ENCODE assay signal across 23 cellular contexts in genomic region chr5:55680353-55680752, GRCh38. TPM values are rescaled to one million over a fixed set of nuclear protein-coding genes. Genes with fewer than 3 reads are reported as not detected.
DNase-seq lines count a peak whose midpoint lies in the region; ATAC-seq, FAIRE-seq and TF ChIP-seq lines count a peak whose summit lies in the region.
"Had no signal": no experiment of that assay in that cellular context is flagged by ENCODE, and none has a peak within 500 bp of the region (broad histone marks: within the 10 kb centered on the region; RNA-seq: fewer than 3 reads in every experiment).

No MANE protein-coding gene starts in this region.

- H3K9me3 ChIP-seq in K562 (replicated peaks; ENCODE audit: control insufficient read depth, insufficient read depth, low read depth, low read length): no peaks in the 10 kb centered on the region
- no peaks in the 10 kb centered on the region for H3K9me3 ChIP-seq in subcutaneous abdominal adipose tissue (ENCODE audit: control insufficient read depth in 5 of 5, low read length in 5 of 5)
- H3K9me3 ChIP-seq: upper lobe of left lung had no signal

- in situ Hi-C loops in K562 (cut with MboI): no loop called here

- H3K79me2 ChIP-seq in K562 (ENCODE audit: control insufficient read depth, insufficient read depth, low read length): no peaks in the 10 kb centered on the region

- CTCF ChIA-PET in K562 (lab: Yijun Ruan, JAX; ENCODE audit: low intra/inter-chr PET ratio): interaction anchor here (0.6 kb wide), 1 partner anchor 335 kb away, joined by 4 read pairs; no protein-coding TSS in a partner anchor

- intact Hi-C loops in K562 (cut with micrococcal nuclease) (no loop called here), posterior vena cava (cut with DNase I) (no loop called here)

- H3K4me3 ChIP-seq in K562 (no peak overlapping the region), subcutaneous abdominal adipose tissue (ENCODE audit: low read depth in 1 of 5, low read length in 5 of 5) (no peak overlapping the region)
- H3K4me3 ChIP-seq: upper lobe of left lung had no signal

- FAIRE-seq in K562 (lab: Jason Lieb, UNC): peak; percentile 80

- DNase-seq in NCI-H524 (lab: John Stamatoyannopoulos, UW) (peak; percentile 2 to 34), NCI-H524 treated with DMSO at 0.1 percent for 48 hours (lab: John Stamatoyannopoulos, UW) (no peak), K562 (ENCODE audit: extremely low read depth in 1 of 4, low spot score in 3 of 4) (peak in 1 of 4 experiments; percentile 8), midbrain (lab: John Stamatoyannopoulos, UW) (peak; percentile 45), posterior vena cava (ENCODE audit: low spot score) (no peak), NCI-H1417 treated with DMSO at 0.1 percent for 48 hours (lab: John Stamatoyannopoulos, UW) (no peak)
- DNase-seq in activated CD8-positive, alpha-beta memory T cell treated with anti-CD3 and anti-CD28 coated beads, Interleukin-2, amount 50 U/mL, for 4 hours: no peak
- DNase-seq: activated CD4-positive, CD25-positive, alpha-beta regulatory T cell; activated CD8-positive, alpha-beta memory T cell treated with anti-CD3 and anti-CD28 coated beads for 24 hours; central memory CD4-positive, alpha-beta T cell; DMS79 treated with DMSO at 0.1 percent for 48 hours; effector CD8-positive, alpha-beta T cell; H9; NCI-H1105; NCI-H2171 treated with DMSO at 0.1 percent for 48 hours; stimulated activated CD4-positive, alpha-beta T cell treated with anti-CD3 and anti-CD28 coated beads, Interleukin-12 subunit alpha, Interleukin-12 subunit beta, amount 100 ng/mL, for 4 hours; T-helper 17 cell; upper lobe of left lung had no signal

- H2AFZ ChIP-seq in K562 (ENCODE audit: low read depth, low read length): no peak overlapping the region

- peak; percentile 70 for ATAC-seq in K562
- ATAC-seq: stimulated activated effector memory CD8-positive, alpha-beta T cell treated with anti-CD3 and anti-CD28 coated beads, Interleukin-12 subunit alpha, Interleukin-12 subunit beta, amount 100 ng/mL, for 72 hours; T-helper 17 cell had no signal

- TF ChIP-seq EP300 in K562 (IDR thresholded peaks at IDR 0.05; ENCODE audit: low read length): no peak

- no peak for TF ChIP-seq POLR2A in K562 (conservative IDR thresholded peaks at IDR 0.05)

- BruUV-seq in K562 (replicated peaks; lab: Mats Ljungman, UMichigan): no TSS peak

- H3K9ac ChIP-seq in K562 (ENCODE audit: insufficient read depth in 1 of 2, low read depth in 2 of 2, low read length in 2 of 2) (no peak overlapping the region), subcutaneous abdominal adipose tissue (ENCODE audit: low read length in 5 of 5) (peak overlapping the region in 2 of 5 donors; percentile 40 to 59)

- WGBS in K562 (ENCODE audit: insufficient coverage, low coverage, missing lambda C conversion rate): 17% methylated on average over 2 of the region's 2 CpGs

- TF ChIP-seq CTCF in K562 (IDR thresholded peaks at IDR 0.05 in 2 of 3, conservative IDR thresholded peaks at IDR 0.05 in 1 of 3; ENCODE audit: insufficient read depth in 2 of 3, low read depth in 1 of 3, low read length in 3 of 3): no peak

- H3K36me3 ChIP-seq in K562 (ENCODE audit: control insufficient read depth, insufficient read depth, low read length) (no peaks in the 10 kb centered on the region), subcutaneous abdominal adipose tissue (ENCODE audit: control insufficient read depth in 5 of 5, insufficient read depth in 5 of 5, low read length in 5 of 5) (peaks cover 0 to 4% (median 0%) of the 10 kb centered on the region in 5 donors)
- H3K36me3 ChIP-seq: upper lobe of left lung had no signal

- no peaks in the 10 kb centered on the region for H4K20me1 ChIP-seq in K562 (replicated peaks; ENCODE audit: control insufficient read depth, insufficient read depth, low read length)

- no peak overlapping the region for H3K4me2 ChIP-seq in K562 (ENCODE audit: insufficient read depth, low read length)

- H3K9me1 ChIP-seq in K562 (ENCODE audit: control insufficient read depth, insufficient read depth, low read length): no peaks in the 10 kb centered on the region

- H3K27me3 ChIP-seq in K562 (ENCODE audit: control insufficient read depth in 2 of 2, insufficient read depth in 2 of 2, low read length in 2 of 2) (no peaks in the 10 kb centered on the region), subcutaneous abdominal adipose tissue (ENCODE audit: control insufficient read depth in 5 of 5, insufficient read depth in 4 of 5, low read length in 5 of 5) (no peaks in the 10 kb centered on the region)
- H3K27me3 ChIP-seq: upper lobe of left lung had no signal

- H3K4me1 ChIP-seq in K562 (replicated peaks in 1 of 2; ENCODE audit: control insufficient read depth in 2 of 2, insufficient read depth in 2 of 2, low read length in 2 of 2): peaks cover 0 to 10% of the 10 kb centered on the region in 2 experiments; a peak in 1 of 5 replicates
- H3K4me1 ChIP-seq in subcutaneous abdominal adipose tissue (ENCODE audit: control insufficient read depth in 5 of 5, insufficient read depth in 5 of 5, low read length in 5 of 5): peaks cover 0 to 17% (median 13%) of the 10 kb centered on the region in 5 donors

- no peak overlapping the region for H3K27ac ChIP-seq in K562 (ENCODE audit: extremely low read depth, low read depth, low read length)
- H3K27ac ChIP-seq in subcutaneous abdominal adipose tissue (ENCODE audit: low read depth, low read length): peak overlapping the region; percentile 64
- H3K27ac ChIP-seq: upper lobe of left lung had no signal

- POLR2A ChIA-PET in K562 (lab: Yijun Ruan, JAX): interaction anchor here (1.3 kb wide), 1 partner anchor 31 kb away, joined by 3 read pairs; no protein-coding TSS in a partner anchor

- no peak for TF ChIP-seq RAD21 in K562 (CRISPR knock-in tag; conservative IDR thresholded peaks at IDR 0.05 in 1 of 2, IDR thresholded peaks at IDR 0.05 in 1 of 2)

TF ChIP-seq in K562, 482 proteins besides CTCF, POLR2A, EP300 and RAD21:
- TF ChIP-seq NFE2 (IDR thresholded peaks at IDR 0.05; ENCODE audit: low read depth) (peak; percentile 58; the same call in 1 of the 2 replicates), PYGO2 (tag; IDR thresholded peaks at IDR 0.05) (no peak)
TF ChIP-seq in K562: peak in this region for 1.

RNA-seq across cellular contexts. Expression of gene SLC38A9, which starts 31.8 kb away (rescaled TPM):
- 45.4 and 94.2 TPM in 2 replicates for total RNA-seq in K562 (2011; cell fraction: chromatin; rRNA removed; ENCODE audit: low replicate concordance)
- total RNA-seq in K562 (2011; cell fraction: nucleolus; rRNA removed): 25.8 and 28.2 TPM in 2 replicates
- 39.7 and 58.1 TPM in 2 replicates for total RNA-seq in K562 (2011; cell fraction: nucleoplasm; rRNA removed)
- 14.0 and 15.2 TPM in 2 replicates for total RNA-seq in K562 (2014; rRNA removed)
- 30.2 and 33.7 TPM in 2 replicates for total RNA-seq in K562 (2014; rRNA removed; fragmentation: Illumina TruSeq; extraction: Trizol)
- 22.4 and 25.0 TPM in 2 replicates for total RNA-seq in K562 (2015; rRNA removed; fragmentation: Illumina TruSeq; extraction: Trizol)
- total RNA-seq in K562 (2021): 16.2 and 18.7 TPM in 2 replicates
- polyA plus RNA-seq in K562 (2011; rRNA removed): 26.1 and 34.5 TPM in 2 replicates
- polyA plus RNA-seq in K562 (2011; cell fraction: cytosol; rRNA removed): 7.2 and 14.4 TPM in 2 replicates
- polyA plus RNA-seq in K562 (2011; cell fraction: nucleus; rRNA removed): 19.1 and 24.1 TPM in 2 replicates
- 12.7 and 14.6 TPM in 2 replicates for polyA plus RNA-seq in K562 (2012)
- polyA plus RNA-seq in K562 (2014; fragmentation: Illumina TruSeq; extraction: Trizol): 20.7 and 21.7 TPM in 2 replicates
- 10 to 100 TPM; 20.2 to 20.6 TPM for polyA plus RNA-seq in K562 (2014; fragmentation: Nextera tagmentation; extraction: Ambion mirVana)
- 20.7 and 21.5 TPM in 2 replicates for polyA plus RNA-seq in K562 (2014; rRNA removed)
- 46.4 and 50.1 TPM in 2 replicates for polyA minus RNA-seq in K562 (2011; rRNA and poly(A)+ RNA removed)
- polyA minus RNA-seq in K562 (2011; cell fraction: cytosol; rRNA and poly(A)+ RNA removed): 10.4 and 17.0 TPM in 2 replicates
- polyA minus RNA-seq in K562 (2011; cell fraction: nucleus; rRNA and poly(A)+ RNA removed): 18.6 and 38.8 TPM in 2 replicates
- total RNA-seq in posterior vena cava: 10 to 100 TPM; 15.2 to 16.4 TPM

RNA-seq across cellular contexts. Expression of gene DDX4, which starts 57.5 kb away (rescaled TPM):
- total RNA-seq in K562 (2011; cell fraction: chromatin; rRNA removed; ENCODE audit: low replicate concordance): not detected in 2 replicates
- not detected in 2 replicates for total RNA-seq in K562 (2011; cell fraction: nucleolus; rRNA removed)
- total RNA-seq in K562 (2011; cell fraction: nucleoplasm; rRNA removed): not detected in 2 replicates
- total RNA-seq in K562 (2014; rRNA removed): not detected in 2 replicates
- total RNA-seq in K562 (2014; rRNA removed; fragmentation: Illumina TruSeq; extraction: Trizol): not detected in 2 replicates
- not detected in 2 replicates for total RNA-seq in K562 (2015; rRNA removed; fragmentation: Illumina TruSeq; extraction: Trizol)
- total RNA-seq in K562 (2021): not detected in 2 replicates
- polyA plus RNA-seq in K562 (2011; rRNA removed): not detected in 2 replicates
- not detected in 2 replicates for polyA plus RNA-seq in K562 (2011; cell fraction: cytosol; rRNA removed)
- polyA plus RNA-seq in K562 (2011; cell fraction: nucleus; rRNA removed): not detected in 2 replicates
- not detected in 2 replicates for polyA plus RNA-seq in K562 (2012)
- polyA plus RNA-seq in K562 (2014; fragmentation: Illumina TruSeq; extraction: Trizol): not detected in 2 replicates
- not detected for polyA plus RNA-seq in K562 (2014; fragmentation: Nextera tagmentation; extraction: Ambion mirVana)
- polyA plus RNA-seq in K562 (2014; rRNA removed): not detected in 2 replicates
- polyA minus RNA-seq in K562 (2011; rRNA and poly(A)+ RNA removed): not detected in 2 replicates
- polyA minus RNA-seq in K562 (2011; cell fraction: cytosol; rRNA and poly(A)+ RNA removed): not detected in 2 replicates
- not detected in 2 replicates for polyA minus RNA-seq in K562 (2011; cell fraction: nucleus; rRNA and poly(A)+ RNA removed)
- total RNA-seq in posterior vena cava: not detected
- total RNA-seq: fibroblast of lung, H9, mononuclear cell, osteocyte, T-helper 17 cell, upper lobe of left lung had no signal
- polyA plus RNA-seq: fibroblast of lung had no signal

Comparison
In these comparisons a context has a peak if more than half of its experiments do, and no peak if none do; other contexts are left out.
1. DNase-seq: peak in NCI-H524 (2 of 2) and midbrain (single experiment); none in NCI-H524 treated with DMSO at 0.1 percent for 48 hours (single experiment), posterior vena cava (single experiment), activated CD8-positive, alpha-beta memory T cell treated with anti-CD3 and anti-CD28 coated beads, Interleukin-2, amount 50 U/mL, for 4 hours (single experiment) and NCI-H1417 treated with DMSO at 0.1 percent for 48 hours (single experiment).